ENCODE assay signal across 7 cellular contexts in genomic region chr4:147733614-147734344, GRCh38. TPM values are rescaled to one million over a fixed set of nuclear protein-coding genes. Genes with fewer than 3 reads are reported as not detected.
DNase-seq lines count a peak whose midpoint lies in the region; ATAC-seq and TF ChIP-seq lines count a peak whose summit lies in the region.

No MANE protein-coding gene starts in this region.

- TF ChIP-seq CTCF in activated B cell treated with CpG ODN at 0.5 μM for 24 hours (IDR thresholded peaks at IDR 0.05), result no peak

- intact Hi-C loops in activated B cell treated with CpG ODN at 0.5 μM for 24 hours (cut with micrococcal nuclease) (loop anchor here (2.0 kb wide), 1 partner anchor 49 kb away; the partner anchor contains the start of gene PRMT9), left ventricle myocardium superior (cut with micrococcal nuclease) (no loop called here)

- CTCF ChIA-PET in activated B cell treated with CpG ODN at 0.5 μM for 24 hours (lab: Charles Lee), result no interaction called here

- ATAC-seq in activated B cell treated with CpG ODN at 0.5 μM for 24 hours (ENCODE audit: low read depth) (no peak), left ventricle myocardium superior (peak; percentile 60), HG03108 (IDR thresholded peaks at IDR 0.05; ENCODE audit: unreplicated experiment) (no peak)
- no peak for ATAC-seq in stimulated activated naive B cell treated with anti-CD40 and anti-IgM and Interleukin-4, amounts not matched to agents 10 μg/mL and 1 μg/mL and 100 μg/mL, for 72 hours (replicated peaks)

- no peak overlapping the region for H3K27ac Mint-ChIP-seq in activated B cell treated with CpG ODN at 0.5 μM for 24 hours
- no peak overlapping the region for H3K27ac Mint-ChIP-seq in stimulated activated naive B cell treated with anti-CD40 and anti-IgM and Interleukin-4, amounts not matched to agents 10 μg/mL and 1 μg/mL and 100 μg/mL, for 72 hours

- H3K36me3 Mint-ChIP-seq in activated B cell treated with CpG ODN at 0.5 μM for 24 hours (ENCODE audit: low read depth), result peaks cover 3% of the 10 kb centered on the region
- H3K36me3 Mint-ChIP-seq in stimulated activated naive B cell treated with anti-CD40 and anti-IgM and Interleukin-4, amounts not matched to agents 10 μg/mL and 1 μg/mL and 100 μg/mL, for 72 hours, result no peaks in the 10 kb centered on the region

- H3K4me1 Mint-ChIP-seq in activated B cell treated with CpG ODN at 0.5 μM for 24 hours, result peaks cover 16% of the 10 kb centered on the region
- peaks cover 11 to 21% of the 10 kb centered on the region in 2 donors for H3K4me1 Mint-ChIP-seq in stimulated activated naive B cell treated with anti-CD40 and anti-IgM and Interleukin-4, amounts not matched to agents 10 μg/mL and 1 μg/mL and 100 μg/mL, for 72 hours

- peak overlapping the region; percentile 59 for H3K4me3 Mint-ChIP-seq in activated B cell treated with CpG ODN at 0.5 μM for 24 hours
- peak overlapping the region; percentile 84 to 94 for H3K4me3 Mint-ChIP-seq in stimulated activated naive B cell treated with anti-CD40 and anti-IgM and Interleukin-4, amounts not matched to agents 10 μg/mL and 1 μg/mL and 100 μg/mL, for 72 hours

- no peaks in the 10 kb centered on the region for H3K9me3 Mint-ChIP-seq in activated B cell treated with CpG ODN at 0.5 μM for 24 hours
- H3K9me3 Mint-ChIP-seq in stimulated activated naive B cell treated with anti-CD40 and anti-IgM and Interleukin-4, amounts not matched to agents 10 μg/mL and 1 μg/mL and 100 μg/mL, for 72 hours, result no peaks in the 10 kb centered on the region

- no peak overlapping the region; the same call in 1 of the 2 replicates for H3K4me3 ChIP-seq in H7 (ENCODE audit: insufficient read depth, low read depth, low read length)

- no peaks in the 10 kb centered on the region for H3K36me3 ChIP-seq in H7 (replicated peaks; ENCODE audit: control insufficient read depth, insufficient read depth, low read length)

- H3K27me3 Mint-ChIP-seq in activated B cell treated with CpG ODN at 0.5 μM for 24 hours, result peaks cover 33% of the 10 kb centered on the region
- peaks cover 40 to 41% of the 10 kb centered on the region in 2 donors for H3K27me3 Mint-ChIP-seq in stimulated activated naive B cell treated with anti-CD40 and anti-IgM and Interleukin-4, amounts not matched to agents 10 μg/mL and 1 μg/mL and 100 μg/mL, for 72 hours

- POLR2A ChIA-PET in activated B cell treated with CpG ODN at 0.5 μM for 24 hours (lab: Charles Lee), result no interaction called here

- peak; percentile 13 for DNase-seq in H7
- no peak for DNase-seq in activated B cell treated with CpG ODN at 0.5 μM for 24 hours
- peak; percentile 39 for DNase-seq in left ventricle myocardium superior
- no peak for DNase-seq in stimulated activated naive B cell treated with anti-CD40 and anti-IgM and Interleukin-4, amounts not matched to agents 10 μg/mL and 1 μg/mL and 100 μg/mL, for 72 hours
- DNase-seq in DMS79 treated with DMSO at 0.1 percent for 48 hours (lab: John Stamatoyannopoulos, UW), result no peak
- DNase-seq in NCI-H2081 (lab: John Stamatoyannopoulos, UW), result no peak

- H3K27me3 ChIP-seq in H7 (ENCODE audit: control insufficient read depth, insufficient read depth, low read length), result peaks cover 17% of the 10 kb centered on the region; the same call in 1 of the 2 replicates

RNA-seq across cellular contexts. Expression of gene ARHGAP10, which starts 1.9 kb away (rescaled TPM):
- total RNA-seq in H7 (2014; rRNA removed; shearing (Covaris generic)), result 9.7 and 12.4 TPM in 2 replicates
- total RNA-seq in activated B cell treated with CpG ODN at 0.5 μM for 24 hours (0.42 and 0.60 TPM in 2 replicates), left ventricle myocardium superior (69.2 TPM)

RNA-seq across cellular contexts. Expression of gene PRMT9, which starts 49.8 kb away (rescaled TPM):
- 11.7 and 12.7 TPM in 2 replicates for total RNA-seq in H7 (2014; rRNA removed; shearing (Covaris generic))
- total RNA-seq in activated B cell treated with CpG ODN at 0.5 μM for 24 hours, result 7.4 and 8.9 TPM in 2 replicates
- 5.1 TPM for total RNA-seq in left ventricle myocardium superior

Comparison
In these comparisons a context has a peak if more than half of its experiments do, and no peak if none do; other contexts are left out.
1. DNase-seq: peak in H7 (single experiment) and left ventricle myocardium superior (single experiment); none in activated B cell treated with CpG ODN at 0.5 μM for 24 hours (single experiment), stimulated activated naive B cell treated with anti-CD40 and anti-IgM and Interleukin-4, amounts not matched to agents 10 μg/mL and 1 μg/mL and 100 μg/mL, for 72 hours (single experiment), DMS79 treated with DMSO at 0.1 percent for 48 hours (single experiment) and NCI-H2081 (0 of 2).